Comparison of ENCODE assay signal across 21 cellular contexts in genomic region chr1:39858315-39858714, GRCh38. TPM values are rescaled to one million over a fixed set of nuclear protein-coding genes. Genes with fewer than 3 reads are reported as not detected.
DNase-seq lines count a peak whose midpoint lies in the region; TF ChIP-seq lines count a peak whose summit lies in the region.
"Had no signal": no experiment of that assay in that cellular context is flagged by ENCODE, and none has a peak within 500 bp of the region (broad histone marks: within the 10 kb centered on the region; RNA-seq: fewer than 3 reads in every experiment).

No MANE protein-coding gene starts in this region.

- H3K27me3 Mint-ChIP-seq in mesothelial cell of epicardium (ENCODE audit: low read depth), result no peaks in the 10 kb centered on the region
- H3K27me3 Mint-ChIP-seq in type B pancreatic cell, result no peaks in the 10 kb centered on the region
- H3K27me3 Mint-ChIP-seq: CD4-positive, alpha-beta T cell; CD8-positive, alpha-beta memory T cell had no signal

- POLR2A ChIA-PET in HEK293 (lab: Yijun Ruan, JAX), result no interaction called here

- no peak overlapping the region for H3K4me3 Mint-ChIP-seq in mesothelial cell of epicardium
- no peak overlapping the region for H3K4me3 Mint-ChIP-seq in type B pancreatic cell
- H3K4me3 Mint-ChIP-seq: CD14-positive monocyte; CD4-positive, alpha-beta T cell; CD8-positive, alpha-beta memory T cell had no signal

- H3K4me1 ChIP-seq in HEK293 (ENCODE audit: control insufficient read depth, insufficient read depth, low read length), result 0 out of 2 replicates have a peak, but pooled peaks cover 4% of the 10 kb centered on the region
- H3K4me1 ChIP-seq: A549; BE2C; BLaER1 treated with 17β-estradiol and CSF1 and Interleukin-3, amounts not matched to agents 10 nM and 100 nM had no signal

- H3K36me3 Mint-ChIP-seq in mesothelial cell of epicardium (peaks cover 23% of the 10 kb centered on the region), type B pancreatic cell (peaks cover 15% of the 10 kb centered on the region)

- H3K4me1 Mint-ChIP-seq in mesothelial cell of epicardium (peaks cover 14% of the 10 kb centered on the region), type B pancreatic cell (ENCODE audit: unreplicated experiment) (peaks cover 16% of the 10 kb centered on the region)

- DNase-seq in mesothelial cell of epicardium (ENCODE audit: low spot score in 2 of 2, unreplicated experiment in 2 of 2) (no peak), type B pancreatic cell (ENCODE audit: extremely low spot score, unreplicated experiment) (no peak), DMS79 (lab: John Stamatoyannopoulos, UW) (no peak), NCI-H748 (lab: John Stamatoyannopoulos, UW; ENCODE audit: unreplicated experiment) (no peak), NCI-H69 (lab: John Stamatoyannopoulos, UW) (no peak)
- DNase-seq: 8988T; ACHN; AML-193; BE2C; CD4-positive, alpha-beta T cell; CD8-positive, alpha-beta memory T cell; DMS 273 treated with DMSO at 0.1 percent for 48 hours; DMS79 treated with DMSO at 0.1 percent for 48 hours; GF-D8; GOT3 had no signal

- H3K9me3 Mint-ChIP-seq in mesothelial cell of epicardium (peaks cover 5% of the 10 kb centered on the region), type B pancreatic cell (no peaks in the 10 kb centered on the region)
- H3K9me3 Mint-ChIP-seq: CD4-positive, alpha-beta T cell; CD8-positive, alpha-beta memory T cell had no signal

- no peak overlapping the region for H3K4me3 ChIP-seq in HEK293 (ENCODE audit: low read depth, low read length)
- H3K4me3 ChIP-seq: A549; BLaER1 treated with 17β-estradiol and CSF1 and Interleukin-3, amounts not matched to agents 10 nM and 100 nM; HAP-1 had no signal

- H3K36me3 ChIP-seq in HEK293 (ENCODE audit: control insufficient read depth in 2 of 2, insufficient read depth in 1 of 2, low read length in 2 of 2), result peaks cover 0 to 29% of the 10 kb centered on the region in 2 experiments; a peak in 2 of 3 replicates
- H3K36me3 ChIP-seq: BE2C had no signal

- no peaks in the 10 kb centered on the region for H3K9me3 ChIP-seq in HEK293 (ENCODE audit: control insufficient read depth, insufficient read depth, low read depth, low read length)
- H3K9me3 ChIP-seq: A549, BE2C, HAP-1 had no signal

- TF ChIP-seq CTCF in HEK293 (tag by site-specific recombination; IDR thresholded peaks at IDR 0.05), result no peak
- no peak for TF ChIP-seq CTCF in VCaP (conservative IDR thresholded peaks at IDR 0.05)
- TF ChIP-seq CTCF in mesothelial cell of epicardium (IDR thresholded peaks at IDR 0.05; ENCODE audit: unreplicated experiment), result no peak
- TF ChIP-seq CTCF in type B pancreatic cell (conservative IDR thresholded peaks at IDR 0.05), result no peak

- no peak overlapping the region for H3K27ac ChIP-seq in HEK293 (ENCODE audit: extremely low read depth, low read depth, low read length)
- peak overlapping the region; percentile 91 for H3K27ac ChIP-seq in VCaP
- H3K27ac ChIP-seq: A549; BLaER1 treated with 17β-estradiol and CSF1 and Interleukin-3, amounts not matched to agents 10 nM and 100 nM had no signal

- CTCF ChIA-PET in HEK293 (lab: Yijun Ruan, JAX), result interaction anchor here (1.1 kb wide), 1 partner anchor 175 kb away, joined by 3 read pairs; no protein-coding TSS in a partner anchor

- H3K27ac Mint-ChIP-seq in mesothelial cell of epicardium (peak overlapping the region; percentile 31), type B pancreatic cell (peak overlapping the region; percentile 18)
- H3K27ac Mint-ChIP-seq: CD4-positive, alpha-beta T cell had no signal

TF ChIP-seq in HEK293, 187 proteins besides CTCF, POLR2A, EP300 and RAD21:
- TF ChIP-seq ZEB2 (tag by site-specific recombination; IDR thresholded peaks at IDR 0.05) (no peak), ZNF664 (tag by site-specific recombination; IDR thresholded peaks at IDR 0.05) (peak; percentile 93), ZNF433 (tag by site-specific recombination; IDR thresholded peaks at IDR 0.05; ENCODE audit: low read depth) (no peak), ZXDB (tag by site-specific recombination; IDR thresholded peaks at IDR 0.05) (no peak)

RNA-seq across cellular contexts. Expression of gene TRIT1, which starts 25.0 kb away (rescaled TPM):
- total RNA-seq in mesothelial cell of epicardium (38.6 to 40.3 TPM (median 39.5 TPM) in 3 replicates), type B pancreatic cell (ENCODE audit: low replicate concordance) (23.9 and 29.6 TPM in 2 replicates)

RNA-seq across cellular contexts. Expression of gene MYCL, which starts 43.4 kb away (rescaled TPM):
- total RNA-seq in mesothelial cell of epicardium (25.0 to 27.2 TPM (median 25.5 TPM) in 3 replicates), type B pancreatic cell (ENCODE audit: low replicate concordance) (19.5 and 36.5 TPM in 2 replicates)
